23 cellular contexts compared by ENCODE assay signal in genomic region chr5:59838067-59838466, GRCh38.
"Had no signal": no experiment of that assay in that cellular context is flagged by ENCODE, and none has a peak within 500 bp of the region (broad histone marks: within the 10 kb centered on the region; RNA-seq: fewer than 3 reads in every experiment).

No MANE protein-coding gene starts in this region.

- H3K9me3 ChIP-seq: ascending aorta had no signal

- H3K9me3 Mint-ChIP-seq: activated B cell treated with CpG ODN at 0.5 μM for 24 hours; activated CD4-positive, alpha-beta memory T cell treated with anti-CD3 and anti-CD28 coated beads, Interleukin-2, amount 10 ng/mL, durations not matched to agents 7 days and 5 days; activated naive CD4-positive, alpha-beta T cell treated with anti-CD3 and anti-CD28 coated beads, Interleukin-2, amount 10 ng/mL, durations not matched to agents 7 days and 5 days; activated naive CD8-positive, alpha-beta T cell treated with anti-CD3 and anti-CD28 coated beads, Interleukin-2, amount 10 ng/mL, durations not matched to agents 7 days and 5 days; activated T-cell treated with anti-CD3 and anti-CD28 coated beads, Interleukin-2, amount 50 U/mL, for 24 hours; activated T-cell treated with anti-CD3 and anti-CD28 coated beads, Interleukin-2, amount 50 U/mL, for 72 hours; dendritic cell treated with granulocyte-macrophage colony-stimulating factor and Interleukin-4, amounts not matched to agents 40 ng/mL and 50 ng/mL, for 4 days; endodermal cell had no signal

- H3K4me1 Mint-ChIP-seq: activated B cell treated with CpG ODN at 0.5 μM for 24 hours; activated CD4-positive, alpha-beta memory T cell treated with anti-CD3 and anti-CD28 coated beads, Interleukin-2, amount 10 ng/mL, durations not matched to agents 7 days and 5 days; activated naive CD4-positive, alpha-beta T cell treated with anti-CD3 and anti-CD28 coated beads, Interleukin-2, amount 10 ng/mL, durations not matched to agents 7 days and 5 days; activated naive CD8-positive, alpha-beta T cell treated with anti-CD3 and anti-CD28 coated beads, Interleukin-2, amount 10 ng/mL, durations not matched to agents 7 days and 5 days; central memory CD8-positive, alpha-beta T cell had no signal

- H3K36me3 ChIP-seq: ascending aorta had no signal

- H3K4me1 ChIP-seq: ascending aorta had no signal

- H3K27me3 ChIP-seq: ascending aorta, dorsolateral prefrontal cortex had no signal

- H3K27ac ChIP-seq: ascending aorta, coronary artery, dorsolateral prefrontal cortex had no signal

- DNase-seq: activated B cell treated with CpG ODN at 0.5 μM for 24 hours; activated CD4-positive, alpha-beta memory T cell treated with anti-CD3 and anti-CD28 coated beads, Interleukin-2, amount 10 ng/mL, durations not matched to agents 7 days and 5 days; activated CD4-positive, alpha-beta T cell treated with anti-CD3 and anti-CD28 coated beads for 48 hours; activated CD8-positive, alpha-beta memory T cell treated with anti-CD3 and anti-CD28 coated beads, Interleukin-2, amount 50 U/mL, for 48 hours; activated gamma-delta T cell; activated naive CD4-positive, alpha-beta T cell; activated naive CD4-positive, alpha-beta T cell treated with anti-CD3 and anti-CD28 coated beads, Interleukin-2, amount 10 ng/mL, durations not matched to agents 7 days and 5 days; activated naive CD8-positive, alpha-beta T cell treated with anti-CD3 and anti-CD28 coated beads, Interleukin-2, amount 10 ng/mL, durations not matched to agents 7 days and 5 days; activated T-cell treated with anti-CD3 and anti-CD28 coated beads for 4 hours; activated T-cell treated with anti-CD3 and anti-CD28 coated beads, Interleukin-2, amount 50 U/mL, for 24 hours; activated T-cell treated with anti-CD3 and anti-CD28 coated beads, Interleukin-2, amount 50 U/mL, for 72 hours; dorsolateral prefrontal cortex; effector memory CD4-positive, alpha-beta T cell; endodermal cell; foreskin fibroblast; head of caudate nucleus; T-helper 2 cell had no signal

- H3K4me3 ChIP-seq: ascending aorta, coronary artery, dorsolateral prefrontal cortex had no signal

- H3K27me3 Mint-ChIP-seq: central memory CD8-positive, alpha-beta T cell; dendritic cell treated with granulocyte-macrophage colony-stimulating factor and Interleukin-4, amounts not matched to agents 40 ng/mL and 50 ng/mL, for 4 days had no signal

- H3K4me3 Mint-ChIP-seq: activated B cell treated with CpG ODN at 0.5 μM for 24 hours; activated CD4-positive, alpha-beta memory T cell treated with anti-CD3 and anti-CD28 coated beads, Interleukin-2, amount 10 ng/mL, durations not matched to agents 7 days and 5 days; activated naive CD4-positive, alpha-beta T cell treated with anti-CD3 and anti-CD28 coated beads, Interleukin-2, amount 10 ng/mL, durations not matched to agents 7 days and 5 days; activated naive CD8-positive, alpha-beta T cell treated with anti-CD3 and anti-CD28 coated beads, Interleukin-2, amount 10 ng/mL, durations not matched to agents 7 days and 5 days; activated T-cell treated with anti-CD3 and anti-CD28 coated beads, Interleukin-2, amount 50 U/mL, for 24 hours; activated T-cell treated with anti-CD3 and anti-CD28 coated beads, Interleukin-2, amount 50 U/mL, for 72 hours; brain; central memory CD8-positive, alpha-beta T cell; dendritic cell treated with granulocyte-macrophage colony-stimulating factor and Interleukin-4, amounts not matched to agents 40 ng/mL and 50 ng/mL, for 4 days; endodermal cell had no signal

- H3K27ac Mint-ChIP-seq: activated B cell treated with CpG ODN at 0.5 μM for 24 hours; activated CD4-positive, alpha-beta memory T cell treated with anti-CD3 and anti-CD28 coated beads, Interleukin-2, amount 10 ng/mL, durations not matched to agents 7 days and 5 days; activated naive CD4-positive, alpha-beta T cell treated with anti-CD3 and anti-CD28 coated beads, Interleukin-2, amount 10 ng/mL, durations not matched to agents 7 days and 5 days; activated naive CD4-positive, alpha-beta T cell treated with anti-CD3 and anti-CD28 coated beads, Interleukin-2, amount 50 U/mL, for 72 hours; activated naive CD8-positive, alpha-beta T cell treated with anti-CD3 and anti-CD28 coated beads, Interleukin-2, amount 10 ng/mL, durations not matched to agents 7 days and 5 days; activated T-cell treated with anti-CD3 and anti-CD28 coated beads, Interleukin-2, amount 50 U/mL, for 24 hours; activated T-cell treated with anti-CD3 and anti-CD28 coated beads, Interleukin-2, amount 50 U/mL, for 72 hours; brain; dendritic cell treated with granulocyte-macrophage colony-stimulating factor and Interleukin-4, amounts not matched to agents 40 ng/mL and 50 ng/mL, for 4 days; endodermal cell had no signal

- H3K36me3 Mint-ChIP-seq: activated naive CD4-positive, alpha-beta T cell treated with anti-CD3 and anti-CD28 coated beads, Interleukin-2, amount 10 ng/mL, durations not matched to agents 7 days and 5 days; activated naive CD4-positive, alpha-beta T cell treated with anti-CD3 and anti-CD28 coated beads, Interleukin-2, amount 50 U/mL, for 72 hours; activated naive CD8-positive, alpha-beta T cell treated with anti-CD3 and anti-CD28 coated beads, Interleukin-2, amount 10 ng/mL, durations not matched to agents 7 days and 5 days; brain had no signal
